12 cellular contexts compared by ENCODE assay signal in genomic region chr17:57612202-57613071, GRCh38.
DNase-seq lines count a peak whose midpoint lies in the region; ATAC-seq and TF ChIP-seq lines count a peak whose summit lies in the region.
"Had no signal": no experiment of that assay in that cellular context is flagged by ENCODE, and none has a peak within 500 bp of the region (broad histone marks: within the 10 kb centered on the region; RNA-seq: fewer than 3 reads in every experiment).

No MANE protein-coding gene starts in this region.

- DNase-seq in NCI-H82 (lab: John Stamatoyannopoulos, UW) (peak; percentile 96), erythroblast (lab: John Stamatoyannopoulos, UW) (peak; percentile 18 to 20), mesenteric fat pad (ENCODE audit: low spot score) (no peak), cortex of kidney (lab: John Stamatoyannopoulos, UW) (no peak), SJCRH30 (no peak)
- DNase-seq: anterior cingulate cortex had no signal

- peaks cover 74% of the 10 kb centered on the region for H4K20me1 ChIP-seq in BLaER1

- no peaks in the 10 kb centered on the region for H3K27me3 ChIP-seq in BLaER1
- H3K27me3 ChIP-seq in SJCRH30 = no peaks in the 10 kb centered on the region
- H3K27me3 ChIP-seq: hepatocyte had no signal

- no peak overlapping the region; the same call in 1 of the 2 replicates for H3K9ac ChIP-seq in BLaER1

- TF ChIP-seq POLR2A in erythroblast (IDR thresholded peaks at IDR 0.05; ENCODE audit: low read length) = no peak

- H3K4me3 ChIP-seq in BLaER1 (no peak overlapping the region), SJCRH30 (no peak overlapping the region)
- H3K4me3 ChIP-seq: hepatocyte, SK-N-MC, skin epidermis had no signal

- peaks cover 100% of the 10 kb centered on the region for H3K36me3 ChIP-seq in BLaER1
- H3K36me3 ChIP-seq in SJCRH30 = peaks cover 5% of the 10 kb centered on the region

- H3K27ac ChIP-seq in BLaER1 (peak overlapping the region; percentile 20; the same call in 1 of the 2 replicates), SJCRH30 (no peak overlapping the region)
- H3K27ac ChIP-seq: hepatocyte, SK-N-MC had no signal

- no peak overlapping the region for H3K4me2 ChIP-seq in BLaER1
- H3K4me2 ChIP-seq: hepatocyte had no signal

- peaks cover 31% of the 10 kb centered on the region for H3K9me3 ChIP-seq in BLaER1
- H3K9me3 ChIP-seq in SJCRH30 (replicated peaks) = peaks cover 5% of the 10 kb centered on the region; the same call in 1 of the 2 replicates

- peak; percentile 46 for ATAC-seq in HG02885 (IDR thresholded peaks at IDR 0.05; ENCODE audit: poor library complexity, unreplicated experiment)
- no peak for ATAC-seq in HG03521 (IDR thresholded peaks at IDR 0.05; ENCODE audit: unreplicated experiment)

- H3K4me1 ChIP-seq in BLaER1 (peaks cover 29% of the 10 kb centered on the region), SJCRH30 (peaks cover 3% of the 10 kb centered on the region; the same call in 1 of the 2 replicates)

Comparison
In these comparisons a context has a peak if more than half of its experiments do, and no peak if none do; other contexts are left out.
1. DNase-seq: peak in NCI-H82 (single experiment) and erythroblast (2 of 2); none in mesenteric fat pad (single experiment), cortex of kidney (single experiment) and SJCRH30 (0 of 2).